Comparison of ENCODE assay signal across 10 cellular contexts in the genomic region with DNA sequence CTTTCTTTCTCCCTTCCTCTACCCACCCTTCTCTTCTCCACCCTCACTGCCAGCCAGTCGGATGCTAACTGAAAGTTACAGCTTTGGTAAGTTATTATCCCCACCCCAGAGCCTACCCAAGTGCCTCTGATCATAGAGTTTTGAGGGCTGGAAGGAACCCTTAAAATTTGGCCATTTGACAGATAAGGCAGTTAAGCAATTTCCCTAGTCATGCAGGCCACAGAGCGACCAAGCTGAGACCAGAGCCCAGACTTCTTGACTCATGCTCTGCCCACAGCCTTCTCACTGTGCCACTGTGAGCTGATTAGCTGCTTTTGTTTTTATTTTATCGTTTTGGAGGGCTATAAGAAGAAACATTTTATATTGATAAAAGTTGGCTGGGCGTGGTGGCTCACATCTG. TPM values are rescaled to one million over a fixed set of nuclear protein-coding genes. Genes with fewer than 3 reads are reported as not detected.
A peak's percentile ranks its signal among the peaks of the same experiment; 100 is the strongest.
DNase-seq lines count a peak whose midpoint lies in the region; TF ChIP-seq lines count a peak whose summit lies in the region.
"Had no signal": no experiment of that assay in that cellular context is flagged by ENCODE, and none has a peak within 500 bp of the region (broad histone marks: within the 10 kb centered on the region; RNA-seq: fewer than 3 reads in every experiment).

No MANE protein-coding gene starts in this region.

- no peaks in the 10 kb centered on the region for H3K36me3 ChIP-seq in testis (ENCODE audit: low read depth, missing control alignments)

- DNase-seq in CD14-positive monocyte (ENCODE audit: low spot score) (no peak), NOMO-1 treated with dmso at 0.1 percent for 144 hours (lab: John Stamatoyannopoulos, UW; ENCODE audit: unreplicated experiment) (peak; percentile 70), fibroblast of peridontal ligament (ENCODE audit: extremely low read depth) (peak; percentile 82), occipital lobe (lab: John Stamatoyannopoulos, UW) (no peak), NCI-H1105 (lab: John Stamatoyannopoulos, UW) (no peak), testis (no peak)
- DNase-seq: Caco-2; effector memory CD4-positive, alpha-beta T cell; stimulated activated CD4-positive, alpha-beta T cell treated with anti-CD3 and anti-CD28 coated beads, Interleukin-4, amount 100 ng/mL, for 1 hour; tibial artery had no signal

- H3K4me3 ChIP-seq in testis, result no peak overlapping the region
- H3K4me3 ChIP-seq: tibial artery had no signal

- peak overlapping the region in 1 of 2 donors; percentile 19 for H3K27ac ChIP-seq in testis
- H3K27ac ChIP-seq: tibial artery had no signal

- intact Hi-C loops in CD14-positive monocyte (cut with micrococcal nuclease) (loop anchor here (5.0 kb wide), 1 partner anchor 79 kb away; a partner anchor contains a TSS), testis (cut with DNase I; ENCODE audit: low total_unique reads) (loop anchor here (5.0 kb wide), 1 partner anchor 74 kb away; a partner anchor contains a TSS)

- no peaks in the 10 kb centered on the region for H3K9me3 Mint-ChIP-seq in CD14-positive monocyte

- WGBS in testis, 2 donors, result 62 to 78% methylated on average over 4 of the region's 4 CpGs

- no peaks in the 10 kb centered on the region for H3K4me1 ChIP-seq in testis

- no peaks in the 10 kb centered on the region for H3K9me3 ChIP-seq in testis
- H3K9me3 ChIP-seq: Caco-2, tibial artery had no signal

- peaks cover 30% of the 10 kb centered on the region for H3K4me1 Mint-ChIP-seq in CD14-positive monocyte

- peak overlapping the region; percentile 3 to 89 (median 66) for H3K27ac Mint-ChIP-seq in CD14-positive monocyte

- H3K36me3 Mint-ChIP-seq in CD14-positive monocyte, result peaks cover 12 to 17% of the 10 kb centered on the region in 2 donors

- H3K4me3 Mint-ChIP-seq in CD14-positive monocyte, result no peak overlapping the region

- TF ChIP-seq CTCF in CD14-positive monocyte (IDR thresholded peaks at IDR 0.05) (no peak), testis (IDR thresholded peaks at IDR 0.05) (no peak)

- no peak for TF ChIP-seq POLR2A in testis (IDR thresholded peaks at IDR 0.05)

- no peaks in the 10 kb centered on the region for H3K27me3 Mint-ChIP-seq in CD14-positive monocyte (ENCODE audit: low read depth in 3 of 3)

- H3K27me3 ChIP-seq in testis, result no peaks in the 10 kb centered on the region
- H3K27me3 ChIP-seq: tibial artery had no signal

RNA-seq across cellular contexts. Expression of a gene that starts 17.2 kb away (rescaled TPM):
- polyA plus RNA-seq in CD14-positive monocyte, result not detected
- not detected for total RNA-seq in occipital lobe
- 10 to 100 TPM; 28.4 to 29.9 TPM for total RNA-seq in testis
- polyA plus RNA-seq in testis (ENCODE audit: insufficient read depth, low read depth, low replicate concordance), result 30.3 TPM

RNA-seq across cellular contexts. Expression of a gene that starts 17.5 kb away (rescaled TPM):
- 1 to 10 TPM; 1.3 to 1.8 TPM for polyA plus RNA-seq in CD14-positive monocyte
- total RNA-seq in occipital lobe, result 2.0 TPM
- total RNA-seq in testis, result 10 to 100 TPM; 62.0 to 67.2 TPM
- polyA plus RNA-seq in testis (ENCODE audit: insufficient read depth, low read depth, low replicate concordance), result 51.4 TPM

RNA-seq across cellular contexts. Expression of a gene that starts 29.4 kb away (rescaled TPM):
- polyA plus RNA-seq in CD14-positive monocyte (100 to 1,000 TPM; 132 to 134 TPM), testis (ENCODE audit: insufficient read depth, low read depth, low replicate concordance) (159 TPM)
- total RNA-seq in occipital lobe (6.4 TPM), testis (100 to 1,000 TPM; 314 to 378 TPM)

RNA-seq across cellular contexts. Expression of a gene that starts 29.6 kb away (rescaled TPM):
- polyA plus RNA-seq in CD14-positive monocyte (under 1 TPM; 0.42 to 0.69 TPM), testis (ENCODE audit: insufficient read depth, low read depth, low replicate concordance) (112 TPM)
- total RNA-seq in occipital lobe (0.16 TPM), testis (10 to 100 TPM; 37.5 to 74.5 TPM)

RNA-seq across cellular contexts. Expression of a gene that starts 45.6 kb away (rescaled TPM):
- polyA plus RNA-seq in CD14-positive monocyte, result under 1 TPM; 0.18 to 0.58 TPM
- 4.2 TPM for total RNA-seq in occipital lobe
- total RNA-seq in testis, result 10 to 100 TPM; 26.0 to 30.2 TPM
- polyA plus RNA-seq in testis (ENCODE audit: insufficient read depth, low read depth, low replicate concordance), result 104 TPM

Comparison
In these comparisons a context has a peak if more than half of its experiments do, and no peak if none do; other contexts are left out.
1. DNase-seq: peak in NOMO-1 treated with dmso at 0.1 percent for 144 hours (single experiment) and fibroblast of peridontal ligament (single experiment); none in CD14-positive monocyte (single experiment), occipital lobe (single experiment), NCI-H1105 (single experiment) and testis (single experiment).
2. RNA of a gene that starts 17.2 kb away (total RNA-seq): 28.4 to 29.9 TPM in testis; not detected in occipital lobe (single experiment); every median in the first group is over 10 times any median in the second.
3. RNA of a gene that starts 17.5 kb away (total RNA-seq): 62.0 to 67.2 TPM in testis; 2.0 TPM in occipital lobe (single experiment); every median in the first group is over 10 times any median in the second.
4. RNA of a gene that starts 29.4 kb away (total RNA-seq): 314 to 378 TPM in testis; 6.4 TPM in occipital lobe (single experiment); every median in the first group is over 10 times any median in the second.